ENCODE assay signal across 27 cellular contexts in genomic region chr7:14682910-14683465, GRCh38.
"Had no signal": no experiment of that assay in that cellular context is flagged by ENCODE, and none has a peak within 500 bp of the region (broad histone marks: within the 10 kb centered on the region; RNA-seq: fewer than 3 reads in every experiment).

No MANE protein-coding gene starts in this region.

- H3K4me3 Mint-ChIP-seq: stimulated activated effector memory CD8-positive, alpha-beta T cell treated with anti-CD3 and anti-CD28 coated beads, Interleukin-12 subunit alpha, Interleukin-12 subunit beta, amount 100 ng/mL, for 72 hours; stimulated activated memory B cell treated with anti-CD40 and anti-IgM and Interleukin-4, amounts not matched to agents 10 μg/mL and 1 μg/mL and 100 μg/mL, for 72 hours; stimulated activated naive B cell treated with anti-CD40 and anti-IgM and Interleukin-4, amounts not matched to agents 10 μg/mL and 1 μg/mL and 100 μg/mL, for 72 hours; stimulated activated naive CD8-positive, alpha-beta T cell treated with anti-CD3 and anti-CD28 coated beads, Interleukin-15, amount 100 ng/mL, for 72 hours; stimulated activated naive CD8-positive, alpha-beta T cell treated with anti-CD3 and anti-CD28 coated beads, Interleukin-15, Interleukin-2, amounts not matched to agents 100 ng/mL and 50 ng/mL, for 24 hours; type B pancreatic cell had no signal

- H3K4me1 Mint-ChIP-seq: stimulated activated effector memory CD8-positive, alpha-beta T cell treated with anti-CD3 and anti-CD28 coated beads, Interleukin-12 subunit alpha, Interleukin-12 subunit beta, amount 100 ng/mL, for 72 hours; stimulated activated memory B cell treated with anti-CD40 and anti-IgM and Interleukin-4, amounts not matched to agents 10 μg/mL and 1 μg/mL and 100 μg/mL, for 72 hours; stimulated activated naive B cell treated with anti-CD40 and anti-IgM and Interleukin-4, amounts not matched to agents 10 μg/mL and 1 μg/mL and 100 μg/mL, for 72 hours; stimulated activated naive CD8-positive, alpha-beta T cell treated with anti-CD3 and anti-CD28 coated beads, Interleukin-15, amount 100 ng/mL, for 72 hours had no signal

- H3K27me3 Mint-ChIP-seq: stimulated activated memory B cell treated with anti-CD40 and anti-IgM and Interleukin-4, amounts not matched to agents 10 μg/mL and 1 μg/mL and 100 μg/mL, for 72 hours; stimulated activated naive B cell treated with anti-CD40 and anti-IgM and Interleukin-4, amounts not matched to agents 10 μg/mL and 1 μg/mL and 100 μg/mL, for 72 hours; stimulated activated naive CD8-positive, alpha-beta T cell treated with anti-CD3 and anti-CD28 coated beads, Interleukin-15, amount 100 ng/mL, for 72 hours; stimulated activated naive CD8-positive, alpha-beta T cell treated with anti-CD3 and anti-CD28 coated beads, Interleukin-15, Interleukin-2, amounts not matched to agents 100 ng/mL and 50 ng/mL, for 24 hours; type B pancreatic cell had no signal

- H3K9me3 ChIP-seq: stomach, suprapubic skin, testis, thoracic aorta, thyroid gland, tibial artery, tibial nerve, transverse colon, upper lobe of left lung, upper lobe of right lung, uterus, vagina had no signal

- H3K27ac ChIP-seq: stomach, suprapubic skin, testis, thoracic aorta, thyroid gland, tibial artery, tibial nerve, transverse colon, upper lobe of left lung, upper lobe of right lung, uterus, vagina had no signal

- H3K4me3 ChIP-seq: stomach, suprapubic skin, testis, thoracic aorta, thyroid gland, tibial artery, tibial nerve, transverse colon, upper lobe of left lung, upper lobe of right lung, uterus, vagina had no signal

- H3K9me3 Mint-ChIP-seq: stimulated activated effector memory CD8-positive, alpha-beta T cell treated with anti-CD3 and anti-CD28 coated beads, Interleukin-12 subunit alpha, Interleukin-12 subunit beta, amount 100 ng/mL, for 72 hours; stimulated activated memory B cell treated with anti-CD40 and anti-IgM and Interleukin-4, amounts not matched to agents 10 μg/mL and 1 μg/mL and 100 μg/mL, for 72 hours; stimulated activated naive B cell treated with anti-CD40 and anti-IgM and Interleukin-4, amounts not matched to agents 10 μg/mL and 1 μg/mL and 100 μg/mL, for 72 hours; stimulated activated naive CD8-positive, alpha-beta T cell treated with anti-CD3 and anti-CD28 coated beads, Interleukin-15, amount 100 ng/mL, for 72 hours; stimulated activated naive CD8-positive, alpha-beta T cell treated with anti-CD3 and anti-CD28 coated beads, Interleukin-15, Interleukin-2, amounts not matched to agents 100 ng/mL and 50 ng/mL, for 24 hours; type B pancreatic cell had no signal

- ATAC-seq: stimulated activated memory B cell treated with anti-CD40 and anti-IgM and Interleukin-4, amounts not matched to agents 10 μg/mL and 1 μg/mL and 100 μg/mL, for 72 hours; stimulated activated naive B cell treated with anti-CD40 and anti-IgM and Interleukin-4, amounts not matched to agents 10 μg/mL and 1 μg/mL and 100 μg/mL, for 72 hours; stimulated activated naive CD8-positive, alpha-beta T cell treated with anti-CD3 and anti-CD28 coated beads, Interleukin-15, amount 100 ng/mL, for 72 hours; stimulated activated naive CD8-positive, alpha-beta T cell treated with anti-CD3 and anti-CD28 coated beads, Interleukin-15, Interleukin-2, amounts not matched to agents 100 U/mL and 50 U/mL, for 24 hours; upper lobe of right lung had no signal

- H3K36me3 Mint-ChIP-seq: stimulated activated effector memory CD8-positive, alpha-beta T cell treated with anti-CD3 and anti-CD28 coated beads, Interleukin-12 subunit alpha, Interleukin-12 subunit beta, amount 100 ng/mL, for 72 hours; stimulated activated memory B cell treated with anti-CD40 and anti-IgM and Interleukin-4, amounts not matched to agents 10 μg/mL and 1 μg/mL and 100 μg/mL, for 72 hours; stimulated activated naive B cell treated with anti-CD40 and anti-IgM and Interleukin-4, amounts not matched to agents 10 μg/mL and 1 μg/mL and 100 μg/mL, for 72 hours; type B pancreatic cell had no signal

- H3K27me3 ChIP-seq: stomach, suprapubic skin, testis, thyroid gland, tibial artery, tibial nerve, transverse colon, upper lobe of left lung, upper lobe of right lung, uterus, vagina had no signal

- H3K27ac Mint-ChIP-seq: stimulated activated effector memory CD8-positive, alpha-beta T cell treated with anti-CD3 and anti-CD28 coated beads, Interleukin-12 subunit alpha, Interleukin-12 subunit beta, amount 100 ng/mL, for 72 hours; stimulated activated memory B cell treated with anti-CD40 and anti-IgM and Interleukin-4, amounts not matched to agents 10 μg/mL and 1 μg/mL and 100 μg/mL, for 72 hours; stimulated activated naive B cell treated with anti-CD40 and anti-IgM and Interleukin-4, amounts not matched to agents 10 μg/mL and 1 μg/mL and 100 μg/mL, for 72 hours; stimulated activated naive CD8-positive, alpha-beta T cell treated with anti-CD3 and anti-CD28 coated beads, Interleukin-15, amount 100 ng/mL, for 72 hours; stimulated activated naive CD8-positive, alpha-beta T cell treated with anti-CD3 and anti-CD28 coated beads, Interleukin-15, Interleukin-2, amounts not matched to agents 100 ng/mL and 50 ng/mL, for 24 hours; type B pancreatic cell had no signal

- H3K4me1 ChIP-seq: suprapubic skin, testis, thyroid gland, tibial artery, upper lobe of left lung, upper lobe of right lung, uterus, vagina had no signal

- DNase-seq: stimulated activated CD4-positive, alpha-beta T cell treated with anti-CD3 and anti-CD28 coated beads, Interleukin-2, amount 100 ng/mL, for 48 hours; stimulated activated CD4-positive, alpha-beta T cell treated with anti-CD3 and anti-CD28 coated beads, Interleukin-4, amount 100 ng/mL, for 1 hour; stimulated activated CD4-positive, alpha-beta T cell treated with anti-CD3 and anti-CD28 coated beads, Interleukin-4, amount 100 ng/mL, for 4 hours; stimulated activated CD8-positive, alpha-beta memory T cell treated with anti-CD3 and anti-CD28 coated beads, Interleukin-4, amount 100 ng/mL, for 48 hours; stimulated activated naive B cell treated with anti-CD40 and anti-IgM and Interleukin-4, amounts not matched to agents 10 μg/mL and 1 μg/mL and 100 μg/mL, for 72 hours; stimulated activated naive CD4-positive, alpha-beta T cell; stimulated activated naive CD4-positive, alpha-beta T cell treated with Interleukin-2 at 50 U/mL for 16 hours; stimulated activated naive CD8-positive, alpha-beta T cell treated with anti-CD3 and anti-CD28 coated beads, Interleukin-15, amount 100 ng/mL, for 72 hours; stimulated activated naive CD8-positive, alpha-beta T cell treated with anti-CD3 and anti-CD28 coated beads, Interleukin-15, Interleukin-2, amounts not matched to agents 100 U/mL and 50 U/mL, for 24 hours; stomach; substantia nigra; testis; thyroid gland; tibial artery; transverse colon; trophoblast cell; upper lobe of left lung; upper lobe of right lung; uterus had no signal

- H3K36me3 ChIP-seq: stomach, suprapubic skin, thoracic aorta, thyroid gland, tibial artery, tibial nerve, transverse colon, upper lobe of left lung, upper lobe of right lung, uterus, vagina had no signal
